21 cellular contexts compared by ENCODE assay signal in the genomic region with DNA sequence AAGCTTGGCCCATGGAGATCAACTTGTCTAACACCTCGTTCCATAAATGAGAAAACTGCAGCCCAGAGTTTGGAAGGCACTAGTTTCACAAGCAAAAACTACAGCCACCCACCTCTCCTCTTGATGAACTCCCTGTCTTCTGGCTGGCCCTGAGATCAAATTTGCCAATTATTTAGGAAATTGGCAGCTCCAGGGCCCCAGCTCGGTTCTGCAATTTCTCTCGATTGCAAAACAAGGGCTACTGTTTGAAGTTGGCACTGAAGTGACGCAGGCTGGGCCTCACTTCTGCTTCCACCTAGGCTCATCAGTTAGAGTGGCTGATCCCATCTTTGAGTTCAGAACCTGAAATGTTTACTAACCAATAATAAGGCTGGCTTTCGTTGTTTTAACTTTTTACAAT. TPM values are rescaled to one million over a fixed set of nuclear protein-coding genes. Genes with fewer than 3 reads are reported as not detected.
DNase-seq lines count a peak whose midpoint lies in the region; ATAC-seq and TF ChIP-seq lines count a peak whose summit lies in the region.
"Had no signal": no experiment of that assay in that cellular context is flagged by ENCODE, and none has a peak within 500 bp of the region (broad histone marks: within the 10 kb centered on the region; RNA-seq: fewer than 3 reads in every experiment).

No MANE protein-coding gene starts in this region.

- no peak overlapping the region for H3K4me2 ChIP-seq in GM23338

- H3K27ac ChIP-seq in GM23338 (ENCODE audit: low read depth) (no peak overlapping the region), right atrium auricular region (peak overlapping the region in 1 of 2 donors; percentile 18), psoas muscle (peak overlapping the region; percentile 23), A673 (ENCODE audit: low read depth, low read length, poor library complexity, severe bottlenecking) (no peak overlapping the region)
- H3K27ac ChIP-seq: cardiac muscle cell, ovary, SK-N-MC had no signal

- H3K27me3 ChIP-seq in GM23338 (ENCODE audit: insufficient read depth), result peaks cover 15% of the 10 kb centered on the region; the same call in 1 of the 2 replicates
- H3K27me3 ChIP-seq in right atrium auricular region, result no peaks in the 10 kb centered on the region
- H3K27me3 ChIP-seq in psoas muscle (ENCODE audit: insufficient read depth in 3 of 3, low read length in 2 of 3), result no peaks in the 10 kb centered on the region
- H3K27me3 ChIP-seq in A673 (replicated peaks; ENCODE audit: insufficient read depth, low read depth, low read length, poor library complexity), result peaks cover 9% of the 10 kb centered on the region
- H3K27me3 ChIP-seq: cardiac muscle cell, ovary had no signal

- no peak for DNase-seq in GM23338 (ENCODE audit: low spot score)
- DNase-seq in SKM-1 (lab: John Stamatoyannopoulos, UW; ENCODE audit: unreplicated experiment), result peak; percentile 71
- DNase-seq in right atrium auricular region (ENCODE audit: low spot score), result peak; percentile 85
- peak in 1 of 2 donors; percentile 46 for DNase-seq in psoas muscle
- no peak for DNase-seq in NCI-H2196 (lab: John Stamatoyannopoulos, UW; ENCODE audit: unreplicated experiment)
- no peak for DNase-seq in activated CD4-positive, CD25-positive, alpha-beta regulatory T cell treated with anti-CD3 and anti-CD28 coated beads, Interleukin-2, amount 50 U/mL, for 72 hours
- DNase-seq in NCI-H226, result no peak
- no peak for DNase-seq in A673 (ENCODE audit: low spot score)
- DNase-seq: activated naive CD8-positive, alpha-beta T cell treated with anti-CD3 and anti-CD28 coated beads, Interleukin-2, amount 10 ng/mL, durations not matched to agents 7 days and 5 days; activated T-cell treated with anti-CD3 and anti-CD28 coated beads, Interleukin-2, amount 50 U/mL, for 48 hours; effector CD4-positive, alpha-beta T cell; KG1; kidney glomerular epithelial cell; NCI-H1694; NCI-H510A treated with DMSO at 0.1 percent for 48 hours; ovary; PC-3; stimulated activated CD4-positive, alpha-beta T cell treated with anti-CD3 and anti-CD28 coated beads, Interleukin-15, amount 100 ng/mL, for 24 hours had no signal

- H3F3A ChIP-seq in GM23338 (replicated peaks; ENCODE audit: low read depth), result no peaks in the 10 kb centered on the region

- no peak overlapping the region for H3K4me3 Mint-ChIP-seq in GM23338
- H3K4me3 Mint-ChIP-seq: activated naive CD8-positive, alpha-beta T cell treated with anti-CD3 and anti-CD28 coated beads, Interleukin-2, amount 10 ng/mL, durations not matched to agents 7 days and 5 days; stimulated activated naive CD8-positive, alpha-beta T cell treated with anti-CD3 and anti-CD28 coated beads, Interleukin-15, Interleukin-2, amounts not matched to agents 100 ng/mL and 50 ng/mL, for 24 hours had no signal

- H3K27ac Mint-ChIP-seq in GM23338, result no peak overlapping the region
- H3K27ac Mint-ChIP-seq: activated naive CD8-positive, alpha-beta T cell treated with anti-CD3 and anti-CD28 coated beads, Interleukin-2, amount 10 ng/mL, durations not matched to agents 7 days and 5 days; stimulated activated naive CD8-positive, alpha-beta T cell treated with anti-CD3 and anti-CD28 coated beads, Interleukin-15, Interleukin-2, amounts not matched to agents 100 ng/mL and 50 ng/mL, for 24 hours had no signal

- H3K4me1 Mint-ChIP-seq in GM23338, result no peaks in the 10 kb centered on the region; the same call in 1 of the 3 replicates

- H3K27me3 Mint-ChIP-seq in GM23338 (ENCODE audit: insufficient read depth, low read depth, poor library complexity), result peaks cover 9% of the 10 kb centered on the region

- 34 to 59% (median 52%) methylated on average over 5 of the region's 5 CpGs for WGBS in psoas muscle, 3 donors

- H3K36me3 ChIP-seq in GM23338 (ENCODE audit: insufficient read depth) (no peaks in the 10 kb centered on the region), right atrium auricular region (peaks cover under 1% of the 10 kb centered on the region), psoas muscle (ENCODE audit: insufficient read depth in 1 of 2, low read depth in 1 of 2) (no peaks in the 10 kb centered on the region), A673 (ENCODE audit: insufficient read depth, low read length, poor library complexity, severe bottlenecking) (no peaks in the 10 kb centered on the region)
- H3K36me3 ChIP-seq: cardiac muscle cell, ovary had no signal

- ATAC-seq in GM23338 (no peak), psoas muscle (no peak)
- ATAC-seq: PC-3 had no signal

- CTCF ChIA-PET in A673 (lab: Charles Lee), result no interaction called here

- H3K4me1 ChIP-seq in GM23338 (ENCODE audit: insufficient read depth), result peaks cover 4% of the 10 kb centered on the region; the same call in 1 of the 2 replicates
- H3K4me1 ChIP-seq in right atrium auricular region, result peaks cover 0 to 18% of the 10 kb centered on the region in 2 donors
- H3K4me1 ChIP-seq in psoas muscle, result peaks cover 12% of the 10 kb centered on the region
- H3K4me1 ChIP-seq in A673 (ENCODE audit: insufficient read depth, low read length, poor library complexity, severe bottlenecking), result no peaks in the 10 kb centered on the region

- BruUV-seq in A673 (replicated peaks; lab: Mats Ljungman, UMichigan), result no TSS peak

- no peaks in the 10 kb centered on the region for H4K20me1 ChIP-seq in GM23338 (replicated peaks; ENCODE audit: insufficient read depth)

- no peaks in the 10 kb centered on the region for H3K9me3 Mint-ChIP-seq in GM23338
- H3K9me3 Mint-ChIP-seq: activated naive CD8-positive, alpha-beta T cell treated with anti-CD3 and anti-CD28 coated beads, Interleukin-2, amount 10 ng/mL, durations not matched to agents 7 days and 5 days; stimulated activated naive CD8-positive, alpha-beta T cell treated with anti-CD3 and anti-CD28 coated beads, Interleukin-15, Interleukin-2, amounts not matched to agents 100 ng/mL and 50 ng/mL, for 24 hours had no signal

- no peak for TF ChIP-seq CTCF in GM23338 (conservative IDR thresholded peaks at IDR 0.05; ENCODE audit: low read depth in 2 of 2)
- TF ChIP-seq CTCF in right atrium auricular region (IDR thresholded peaks at IDR 0.05), result no peak
- no peak for TF ChIP-seq CTCF in psoas muscle (IDR thresholded peaks at IDR 0.05)
- no peak for TF ChIP-seq CTCF in A673 (conservative IDR thresholded peaks at IDR 0.05; ENCODE audit: low read depth, low read length)

- no peaks in the 10 kb centered on the region for H3K79me2 ChIP-seq in GM23338 (replicated peaks; ENCODE audit: insufficient read depth)

- no peaks in the 10 kb centered on the region for H3K36me3 Mint-ChIP-seq in GM23338 (ENCODE audit: low read depth)

- H3K9me2 ChIP-seq in GM23338 (ENCODE audit: insufficient read depth), result no peaks in the 10 kb centered on the region

- no peak overlapping the region for H3K4me3 ChIP-seq in GM23338
- H3K4me3 ChIP-seq in right atrium auricular region, result no peak overlapping the region
- no peak overlapping the region for H3K4me3 ChIP-seq in psoas muscle
- no peak overlapping the region for H3K4me3 ChIP-seq in A673 (ENCODE audit: low read depth, low read length, poor library complexity, severe bottlenecking)
- H3K4me3 ChIP-seq: cardiac muscle cell, ovary, SK-N-MC had no signal

- H2AFZ ChIP-seq in GM23338, result peak overlapping the region; percentile 28; the same call in 1 of the 2 replicates

- POLR2A ChIA-PET in A673 (lab: Charles Lee; ENCODE audit: low non-redundant PET), result no interaction called here

- intact Hi-C loops in psoas muscle (cut with DNase I) (no loop called here), A673 (cut with micrococcal nuclease; ENCODE audit: unreplicated experiment) (no loop called here)

- H3K9me3 ChIP-seq in right atrium auricular region (no peaks in the 10 kb centered on the region), psoas muscle (no peaks in the 10 kb centered on the region), A673 (ENCODE audit: low read depth, low read length, poor library complexity, severe bottlenecking) (no peaks in the 10 kb centered on the region)
- H3K9me3 ChIP-seq: ovary had no signal

TF ChIP-seq in GM23338, 12 proteins besides CTCF, POLR2A, EP300 and RAD21 (continues in another document):
- TF ChIP-seq JUNB (IDR thresholded peaks at IDR 0.05; ENCODE audit: unreplicated experiment), result no peak
- no peak for TF ChIP-seq REST (IDR thresholded peaks at IDR 0.05; ENCODE audit: unreplicated experiment)
- no peak for TF ChIP-seq POLR2AphosphoS5 (IDR thresholded peaks at IDR 0.05; ENCODE audit: low read depth)
- no peak for TF ChIP-seq CREB1 (CRISPR knock-in tag; IDR thresholded peaks at IDR 0.05; ENCODE audit: low read depth)
- no peak for TF ChIP-seq NANOG (IDR thresholded peaks at IDR 0.05; ENCODE audit: borderline replicate concordance)
- no peak for TF ChIP-seq ZNF114 (CRISPR knock-in tag; IDR thresholded peaks at IDR 0.05)

RNA-seq across cellular contexts. Expression of gene GPX3, which starts 3.7 kb away (rescaled TPM):
- 48.4 and 48.9 TPM in 2 replicates for total RNA-seq in GM23338 (2014; rRNA removed; shearing (Covaris generic))
- polyA plus RNA-seq in GM23338 (2016; fragmentation: Nextera tagmentation; extraction: Ambion mirVana) (27.6 and 28.0 TPM in 2 replicates), psoas muscle (100 to 1,000 TPM; 551 to 766 (median 552) TPM)
- total RNA-seq in right atrium auricular region (1,000 to 10,000 TPM; 2,222 to 2,480 TPM), psoas muscle (100 to 1,000 TPM; 447 to 852 (median 690) TPM), A673 (2021) (0.19 and 0.24 TPM in 2 replicates)
- total RNA-seq: activated naive CD8-positive, alpha-beta T cell treated with anti-CD3 and anti-CD28 coated beads, Interleukin-2, amount 10 ng/mL, durations not matched to agents 7 days and 5 days; PC-3 had no signal

Comparison
In these comparisons a context has a peak if more than half of its experiments do, and no peak if none do; other contexts are left out.
1. DNase-seq: peak in SKM-1 (single experiment) and right atrium auricular region (single experiment); none in GM23338 (single experiment), NCI-H2196 (single experiment), activated CD4-positive, CD25-positive, alpha-beta regulatory T cell treated with anti-CD3 and anti-CD28 coated beads, Interleukin-2, amount 50 U/mL, for 72 hours (single experiment), NCI-H226 (single experiment) and A673 (single experiment).
2. RNA of gene GPX3, which starts 3.7 kb away (total RNA-seq): 2,222 to 2,480 TPM in right atrium auricular region, 447 to 852 TPM in psoas muscle and 48.4 to 48.9 TPM in GM23338; 0.19 to 0.24 TPM in A673; every median in the first group is over 10 times any median in the second.